Comparison of ENCODE assay signal across 8 cellular contexts in genomic region chr14:34714320-34715107, GRCh38. TPM values are rescaled to one million over a fixed set of nuclear protein-coding genes. Genes with fewer than 3 reads are reported as not detected.
DNase-seq lines count a peak whose midpoint lies in the region; ATAC-seq lines count a peak whose summit lies in the region.

Gene CFL2, minus strand, starts transcription at chr14:34714593. Its CDS starts 53 bp downstream, at chr14:34714540.

- H3K27me3 ChIP-seq in muscle layer of duodenum (ENCODE audit: low read depth, low read length): no peaks in the 10 kb centered on the region

- peaks cover 4 to 26% of the 10 kb centered on the region in 2 donors for H3K4me1 ChIP-seq in muscle layer of duodenum (ENCODE audit: control insufficient read depth in 1 of 2, insufficient read depth in 2 of 2, low read length in 2 of 2)

- peak; percentile 41 for DNase-seq in DMS 273 treated with DMSO at 0.1 percent for 48 hours (lab: John Stamatoyannopoulos, UW)
- DNase-seq in HuH-7.5 (ENCODE audit: low spot score): peak; percentile 85
- DNase-seq in OCI-M1 (lab: John Stamatoyannopoulos, UW): peak; percentile 80
- peak; percentile 76 to 80 for DNase-seq in activated T-cell treated with anti-CD3 and anti-CD28 coated beads, Interleukin-2, amount 50 U/mL, for 48 hours
- DNase-seq in stimulated activated CD8-positive, alpha-beta memory T cell treated with anti-CD3 and anti-CD28 coated beads, Interleukin-7, amount 100 ng/mL, for 24 hours (ENCODE audit: low read depth): peak; percentile 37

- peak within 1 kb of the TSS; percentile 86 for H3K27ac ChIP-seq in muscle layer of duodenum (ENCODE audit: low read length)

- H3K9me3 ChIP-seq in muscle layer of duodenum (ENCODE audit: control insufficient read depth in 1 of 2, low read length in 2 of 2): no peaks in the 10 kb centered on the region

- peak within 1 kb of the TSS; percentile 77 to 78 for H3K4me3 ChIP-seq in muscle layer of duodenum (ENCODE audit: low read depth in 1 of 2, low read length in 2 of 2)

- ATAC-seq in GM21515 (IDR thresholded peaks at IDR 0.05; ENCODE audit: unreplicated experiment) (peak; percentile 82), esophagus mucosa (peak; percentile 94)

- H3K36me3 ChIP-seq in muscle layer of duodenum (ENCODE audit: control insufficient read depth in 1 of 2, insufficient read depth in 2 of 2, low read length in 2 of 2): peaks cover 8 to 17% of the 10 kb centered on the region in 2 donors

RNA-seq across cellular contexts. Expression of gene CFL2, which starts in this region (rescaled TPM):
- 7.0 TPM for total RNA-seq in esophagus mucosa

Comparison
In these comparisons a context has a peak if more than half of its experiments do, and no peak if none do; other contexts are left out.
1. Peak in every context shown above with its lines: DNase-seq, ATAC-seq, H3K4me3 ChIP-seq and H3K27ac ChIP-seq.